In genomic region chr11:2329551-2329950, GRCh38 we compare ENCODE assay signal across 32 cellular contexts. TPM values are rescaled to one million over a fixed set of nuclear protein-coding genes. Genes with fewer than 3 reads are reported as not detected.
"Had no signal": no experiment of that assay in that cellular context is flagged by ENCODE, and none has a peak within 500 bp of the region (broad histone marks: within the 10 kb centered on the region; RNA-seq: fewer than 3 reads in every experiment).

No MANE protein-coding gene starts in this region.

- DNase-seq: activated CD4-positive, alpha-beta memory T cell treated with anti-CD3 and anti-CD28 coated beads for 36 hours; activated CD4-positive, alpha-beta T cell treated with anti-CD3 and anti-CD28 coated beads for 36 hours; activated CD4-positive, alpha-beta T cell treated with anti-CD3 and anti-CD28 coated beads, Interleukin-2, amount 10 ng/mL, durations not matched to agents 24 days and 14 days; activated CD4-positive, CD25-positive, alpha-beta regulatory T cell; activated CD4-positive, CD25-positive, alpha-beta regulatory T cell treated with anti-CD3 and anti-CD28 coated beads, Interleukin-2, amount 50 U/mL, for 72 hours; activated naive CD4-positive, alpha-beta T cell; activated naive CD4-positive, alpha-beta T cell treated with anti-CD3 and anti-CD28 coated beads, Interleukin-2, amount 10 ng/mL, durations not matched to agents 7 days and 5 days; activated naive CD8-positive, alpha-beta T cell treated with anti-CD3 and anti-CD28 coated beads, Interleukin-2, amount 10 ng/mL, durations not matched to agents 7 days and 5 days; activated T-cell treated with anti-CD3 and anti-CD28 coated beads, Interleukin-2, amount 50 U/mL, for 1 hour; activated T-cell treated with anti-CD3 and anti-CD28 coated beads, Interleukin-2, amount 50 U/mL, for 48 hours; anterior cingulate cortex; caudate nucleus; cortex of kidney; dermis blood vessel endothelial cell; effector CD4-positive, alpha-beta T cell; effector memory CD8-positive, alpha-beta T cell; erythroblast; foreskin keratinocyte; gastrocnemius medialis; glutamatergic neuron; heart left ventricle; T-helper 1 cell; T-helper 17 cell; T1000; WERI-Rb-1 had no signal

- H3K9me3 ChIP-seq: esophagus muscularis mucosa, gastrocnemius medialis had no signal

- H3K27me3 ChIP-seq: esophagus muscularis mucosa, foreskin keratinocyte, gastrocnemius medialis, heart left ventricle had no signal

- H3K27ac ChIP-seq: esophagus muscularis mucosa, foreskin keratinocyte, gastrocnemius medialis, heart left ventricle, WERI-Rb-1 had no signal

- H3K4me3 Mint-ChIP-seq: activated CD4-positive, alpha-beta memory T cell treated with anti-CD3 and anti-CD28 coated beads for 36 hours; activated CD4-positive, alpha-beta T cell treated with anti-CD3 and anti-CD28 coated beads for 36 hours; activated CD4-positive, alpha-beta T cell treated with anti-CD3 and anti-CD28 coated beads, Interleukin-2, amount 10 ng/mL, durations not matched to agents 24 days and 14 days; activated naive CD4-positive, alpha-beta T cell treated with anti-CD3 and anti-CD28 coated beads, Interleukin-2, amount 10 ng/mL, durations not matched to agents 7 days and 5 days; activated naive CD8-positive, alpha-beta T cell treated with anti-CD3 and anti-CD28 coated beads, Interleukin-2, amount 10 ng/mL, durations not matched to agents 7 days and 5 days; activated T-helper 1 cell treated with anti-CD3 and anti-CD28 coated beads, Interleukin-12 subunit alpha, Interleukin-12 subunit beta, Interleukin-2, Interleukin-4 antibody, amounts not matched to agents 30 ng/mL and 10 ng/mL and 1 ng/mL, durations not matched to agents 14 hours and 24 hours and 36 hours; effector memory CD8-positive, alpha-beta T cell; T-helper 17 cell; T-helper 2 cell treated with Interferon-gamma antibody and Interleukin-4, amounts not matched to agents 5 μg/mL and 100 μg/mL, for 36 hours had no signal

- H3K36me3 ChIP-seq: esophagus muscularis mucosa, gastrocnemius medialis, heart left ventricle, WERI-Rb-1 had no signal

- H3K4me1 Mint-ChIP-seq: activated CD4-positive, alpha-beta T cell treated with anti-CD3 and anti-CD28 coated beads for 36 hours; activated CD4-positive, alpha-beta T cell treated with anti-CD3 and anti-CD28 coated beads, Interleukin-2, amount 10 ng/mL, durations not matched to agents 24 days and 14 days; activated naive CD4-positive, alpha-beta T cell treated with anti-CD3 and anti-CD28 coated beads, Interleukin-2, amount 10 ng/mL, durations not matched to agents 7 days and 5 days; activated naive CD8-positive, alpha-beta T cell treated with anti-CD3 and anti-CD28 coated beads, Interleukin-2, amount 10 ng/mL, durations not matched to agents 7 days and 5 days; T-helper 17 cell had no signal

- H3K27me3 Mint-ChIP-seq: activated CD4-positive, alpha-beta T cell treated with anti-CD3 and anti-CD28 coated beads, Interleukin-2, amount 10 ng/mL, durations not matched to agents 24 days and 14 days had no signal

- H3K36me3 Mint-ChIP-seq: activated CD4-positive, alpha-beta memory T cell treated with anti-CD3 and anti-CD28 coated beads for 36 hours had no signal

- H3K9me3 Mint-ChIP-seq: activated CD4-positive, alpha-beta memory T cell treated with anti-CD3 and anti-CD28 coated beads for 36 hours had no signal

- H3K27ac Mint-ChIP-seq: activated CD4-positive, alpha-beta memory T cell treated with anti-CD3 and anti-CD28 coated beads for 36 hours; activated CD4-positive, alpha-beta T cell treated with anti-CD3 and anti-CD28 coated beads for 36 hours; activated CD4-positive, alpha-beta T cell treated with anti-CD3 and anti-CD28 coated beads, Interleukin-2, amount 10 ng/mL, durations not matched to agents 24 days and 14 days; activated naive CD4-positive, alpha-beta T cell treated with anti-CD3 and anti-CD28 coated beads, Interleukin-2, amount 10 ng/mL, durations not matched to agents 7 days and 5 days; activated naive CD4-positive, alpha-beta T cell treated with anti-CD3 and anti-CD28 coated beads, Interleukin-2, amount 50 U/mL, for 72 hours; activated naive CD8-positive, alpha-beta T cell treated with anti-CD3 and anti-CD28 coated beads, Interleukin-2, amount 10 ng/mL, durations not matched to agents 7 days and 5 days; activated T-helper 1 cell treated with anti-CD3 and anti-CD28 coated beads, Interleukin-12 subunit alpha, Interleukin-12 subunit beta, Interleukin-2, Interleukin-4 antibody, amounts not matched to agents 30 ng/mL and 10 ng/mL and 1 ng/mL, durations not matched to agents 14 hours and 24 hours and 36 hours; activated T-helper 2 cell treated with anti-CD3 and anti-CD28 coated beads, Interferon-gamma antibody, Interleukin-2, Interleukin-4, amounts not matched to agents 10 μg/mL and 5 μg/mL and 100 μg/mL, durations not matched to agents 14 hours and 24 hours and 36 hours; effector memory CD8-positive, alpha-beta T cell; T-helper 17 cell; T-helper 2 cell treated with Interferon-gamma antibody and Interleukin-4, amounts not matched to agents 5 μg/mL and 100 μg/mL, for 36 hours had no signal

- ATAC-seq: activated CD4-positive, alpha-beta T cell treated with anti-CD3 and anti-CD28 coated beads for 36 hours; activated naive CD4-positive, alpha-beta T cell treated with anti-CD3 and anti-CD28 coated beads, Interleukin-2, amount 50 U/mL, for 72 hours; effector memory CD8-positive, alpha-beta T cell; foreskin keratinocyte; gastrocnemius medialis; heart left ventricle; T-helper 17 cell had no signal

- H3K4me3 ChIP-seq: esophagus muscularis mucosa, gastrocnemius medialis, heart left ventricle had no signal

- H3K4me1 ChIP-seq: foreskin keratinocyte had no signal

RNA-seq across cellular contexts. Expression of gene TSPAN32, which starts 27.7 kb away (rescaled TPM):
- total RNA-seq: astrocyte, chondrocyte, dermis blood vessel endothelial cell, foreskin keratinocyte, gastrocnemius medialis had no signal
- polyA plus RNA-seq: foreskin keratinocyte had no signal

RNA-seq across cellular contexts. Expression of gene C11orf21, which starts 27.8 kb away (rescaled TPM):
- total RNA-seq: astrocyte, chondrocyte, dermis blood vessel endothelial cell, foreskin keratinocyte had no signal
- polyA plus RNA-seq: foreskin keratinocyte had no signal

RNA-seq across cellular contexts. Expression of gene ASCL2, which starts 59.2 kb away (rescaled TPM):
- total RNA-seq: astrocyte, chondrocyte, dermis blood vessel endothelial cell, gastrocnemius medialis had no signal
